Comparison of ENCODE assay signal across 18 cellular contexts in the genomic region with DNA sequence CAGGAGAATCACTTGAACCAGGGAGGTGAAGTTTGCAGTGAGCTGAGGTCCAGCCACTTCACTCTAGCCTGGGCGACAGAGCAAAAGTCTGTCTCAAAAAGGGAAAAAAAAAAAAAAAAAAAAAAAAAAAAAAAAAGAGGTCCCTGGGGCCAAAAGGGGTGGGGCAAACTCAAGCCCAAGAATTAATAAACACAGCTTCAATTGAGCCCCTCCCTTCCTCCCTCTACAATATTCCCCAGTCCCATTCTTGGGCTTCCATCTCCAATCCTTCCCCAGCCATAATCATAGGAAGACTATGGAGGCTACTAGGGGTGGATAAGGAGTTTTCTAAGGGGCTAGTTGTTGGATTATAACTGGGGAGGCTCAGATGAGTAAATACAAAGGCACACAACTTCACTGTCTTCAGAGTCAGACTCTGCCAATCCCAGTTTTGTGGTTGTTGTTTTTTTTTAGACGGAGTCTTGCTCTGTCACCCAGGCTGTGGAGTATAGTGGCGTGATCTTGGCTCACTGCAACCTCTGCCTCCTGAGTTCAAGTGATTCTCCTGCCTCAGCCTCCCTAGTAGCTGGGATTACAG. TPM values are rescaled to one million over a fixed set of nuclear protein-coding genes. Genes with fewer than 3 reads are reported as not detected.
DNase-seq lines count a peak whose midpoint lies in the region; ATAC-seq and TF ChIP-seq lines count a peak whose summit lies in the region.
"Had no signal": no experiment of that assay in that cellular context is flagged by ENCODE, and none has a peak within 500 bp of the region (broad histone marks: within the 10 kb centered on the region; RNA-seq: fewer than 3 reads in every experiment).

No MANE protein-coding gene starts in this region.

- H3K9me3 ChIP-seq in lower lobe of right lung: no peaks in the 10 kb centered on the region
- H3K9me3 ChIP-seq in thoracic aorta: no peaks in the 10 kb centered on the region
- H3K9me3 ChIP-seq in MG63: no peaks in the 10 kb centered on the region

- H3K27me3 ChIP-seq in lower lobe of right lung (ENCODE audit: low read depth): no peaks in the 10 kb centered on the region
- H3K27me3 ChIP-seq in thoracic aorta (replicated peaks; ENCODE audit: insufficient read depth): no peaks in the 10 kb centered on the region
- H3K27me3 ChIP-seq in MG63: no peaks in the 10 kb centered on the region
- H3K27me3 ChIP-seq: foreskin keratinocyte had no signal

- no peak for ATAC-seq in lower lobe of right lung
- ATAC-seq in thoracic aorta (ENCODE audit: insufficient number of reproducible peaks, low FRiP score, low read depth): no peak
- ATAC-seq: activated T-cell treated with anti-CD3 and anti-CD28 coated beads, Interleukin-2, amount 50 U/mL, for 4 hours; foreskin keratinocyte had no signal

- no peak overlapping the region for H3K4me3 ChIP-seq in lower lobe of right lung
- H3K4me3 ChIP-seq in thoracic aorta: no peak overlapping the region
- no peak overlapping the region for H3K4me3 ChIP-seq in MG63

- peaks cover 86% of the 10 kb centered on the region for H3K4me1 ChIP-seq in lower lobe of right lung
- H3K4me1 ChIP-seq in thoracic aorta (ENCODE audit: control insufficient read depth in 1 of 2, low read depth in 2 of 2): peaks cover 65 to 100% of the 10 kb centered on the region in 2 donors

- H3K27ac ChIP-seq in lower lobe of right lung (peak overlapping the region; percentile 80), thoracic aorta (peak overlapping the region; percentile 25 to 68)
- H3K27ac ChIP-seq: foreskin keratinocyte had no signal

- intact Hi-C loops in lower lobe of right lung (cut with DNase I): no loop called here

- peak; percentile 47 for DNase-seq in M059J (ENCODE audit: low read depth)
- peak; percentile 28 for DNase-seq in epidermal melanocyte (ENCODE audit: insufficient read length, low spot score)
- DNase-seq in lower lobe of right lung: no peak
- DNase-seq in thoracic aorta (ENCODE audit: low spot score): no peak
- DNase-seq in AG20443 (ENCODE audit: low spot score): no peak
- DNase-seq in MG63: no peak
- no peak for DNase-seq in activated naive CD4-positive, alpha-beta T cell (lab: John Stamatoyannopoulos, UW)
- DNase-seq in activated CD4-positive, alpha-beta T cell treated with anti-CD3 and anti-CD28 coated beads, Interleukin-2, amount 50 U/mL, for 4 hours: no peak
- DNase-seq: activated CD4-positive, alpha-beta memory T cell treated with anti-CD3 and anti-CD28 coated beads for 36 hours; activated naive CD8-positive, alpha-beta T cell treated with anti-CD3 and anti-CD28 coated beads for 36 hours; activated T-cell treated with anti-CD3 and anti-CD28 coated beads, Interleukin-2, amount 50 U/mL, for 4 hours; foreskin keratinocyte; MM.1S; naive B cell; NCI-H187 treated with DMSO at 0.1 percent for 48 hours; NCI-H510A treated with DMSO at 0.1 percent for 48 hours; stimulated activated CD4-positive, alpha-beta T cell treated with anti-CD3 and anti-CD28 coated beads, Interleukin-15, amount 100 ng/mL, for 24 hours had no signal

- H3K36me3 ChIP-seq in lower lobe of right lung (peaks cover 3% of the 10 kb centered on the region), thoracic aorta (no peaks in the 10 kb centered on the region), MG63 (peaks cover 64% of the 10 kb centered on the region)

- TF ChIP-seq CTCF in lower lobe of right lung (IDR thresholded peaks at IDR 0.05): no peak
- TF ChIP-seq CTCF in thoracic aorta (IDR thresholded peaks at IDR 0.05): no peak

RNA-seq across cellular contexts. Expression of a gene that starts 9.5 kb away (rescaled TPM):
- 233 and 412 TPM in 2 replicates for total RNA-seq in M059J (2014; rRNA removed; shearing (Covaris generic))
- total RNA-seq in lower lobe of right lung (269 TPM), thoracic aorta (100 to 1,000 TPM; 579 to 938 TPM)
- 799 and 958 TPM in 2 replicates for total RNA-seq in MG63 (2014; rRNA removed; shearing (Covaris generic); ENCODE audit: low replicate concordance)
- total RNA-seq: B cell had no signal

RNA-seq across cellular contexts. Expression of a gene that starts 25.3 kb away (rescaled TPM):
- 69.3 and 112 TPM in 2 replicates for total RNA-seq in M059J (2014; rRNA removed; shearing (Covaris generic))
- total RNA-seq in lower lobe of right lung: 278 TPM
- 100 to 1,000 TPM; 217 to 360 TPM for total RNA-seq in thoracic aorta
- 59.9 and 66.2 TPM in 2 replicates for total RNA-seq in MG63 (2014; rRNA removed; shearing (Covaris generic); ENCODE audit: low replicate concordance)

RNA-seq across cellular contexts. Expression of a gene that starts 45.1 kb away (rescaled TPM):
- 21.5 and 29.6 TPM in 2 replicates for total RNA-seq in M059J (2014; rRNA removed; shearing (Covaris generic))
- total RNA-seq in lower lobe of right lung: 107 TPM
- 10 to 100 TPM; 63.2 to 95.6 TPM for total RNA-seq in thoracic aorta
- total RNA-seq in MG63 (2014; rRNA removed; shearing (Covaris generic); ENCODE audit: low replicate concordance): 15.9 and 28.0 TPM in 2 replicates

Comparison
In these comparisons a context has a peak if more than half of its experiments do, and no peak if none do; other contexts are left out.
1. DNase-seq: peak in M059J (single experiment) and epidermal melanocyte (single experiment); none in lower lobe of right lung (single experiment), thoracic aorta (single experiment), AG20443 (single experiment), MG63 (single experiment), activated naive CD4-positive, alpha-beta T cell (0 of 4) and activated CD4-positive, alpha-beta T cell treated with anti-CD3 and anti-CD28 coated beads, Interleukin-2, amount 50 U/mL, for 4 hours (0 of 2).